Comparison of ENCODE assay signal across 9 cellular contexts in the genomic region with DNA sequence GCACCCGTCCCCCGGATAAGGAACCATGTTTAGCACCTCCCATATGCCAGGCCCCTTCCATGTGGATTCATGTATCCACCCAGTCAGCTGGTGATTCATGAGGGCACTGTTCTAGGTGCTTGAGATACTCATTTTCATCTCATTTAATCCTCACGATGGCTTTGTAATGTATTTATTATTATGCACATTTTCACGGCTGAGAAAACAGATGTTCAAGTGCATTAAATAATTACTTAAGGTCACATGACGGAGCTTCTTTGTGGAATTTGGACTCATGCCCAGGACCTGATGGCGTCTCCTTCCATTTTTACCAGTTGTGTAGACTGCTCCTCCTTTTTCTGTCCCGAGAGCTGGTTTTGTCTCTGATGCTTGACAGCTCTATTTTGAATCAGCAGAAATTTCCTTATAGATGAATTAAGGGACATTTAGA.
DNase-seq lines count a peak whose midpoint lies in the region; FAIRE-seq and TF ChIP-seq lines count a peak whose summit lies in the region.
"Had no signal": no experiment of that assay in that cellular context is flagged by ENCODE, and none has a peak within 500 bp of the region (broad histone marks: within the 10 kb centered on the region; RNA-seq: fewer than 3 reads in every experiment).

No MANE protein-coding gene starts in this region.

- peaks cover 63% of the 10 kb centered on the region for H3K36me3 Mint-ChIP-seq in MCF 10A (ENCODE audit: insufficient read depth, unreplicated experiment)

- peaks cover 4% of the 10 kb centered on the region for H4K20me1 ChIP-seq in mammary epithelial cell (ENCODE audit: insufficient read depth, low read length)

- H3K4me1 Mint-ChIP-seq in MCF 10A (ENCODE audit: insufficient read depth, unreplicated experiment): peaks cover 36% of the 10 kb centered on the region

- no TSS peak for BruUV-seq in MCF 10A (replicated peaks; lab: Mats Ljungman, UMichigan)
- BruUV-seq in mammary epithelial cell (replicated peaks; lab: Mats Ljungman, UMichigan): no TSS peak

- peak; percentile 33 for FAIRE-seq in kidney (lab: Jason Lieb, UNC)

- no peak overlapping the region for H3K4me2 ChIP-seq in mammary epithelial cell (ENCODE audit: insufficient read depth, low read depth, low read length)

- intact Hi-C loops in MCF 10A (cut with micrococcal nuclease): no loop called here
- intact Hi-C loops in mammary epithelial cell (cut with micrococcal nuclease): no loop called here
- intact Hi-C loops in ascending aorta (cut with DNase I): no loop called here
- intact Hi-C loops in kidney (cut with DNase I): no loop called here

- POLR2A ChIA-PET in MCF 10A (lab: Yijun Ruan, JAX): interaction anchor here (0.6 to 15.3 kb wide), 5 partner anchors 16 to 136 kb away, joined by 3 to 148 read pairs (median 3); a partner anchor contains a TSS

- CTCF ChIA-PET in MCF 10A (lab: Yijun Ruan, JAX): interaction anchor here (1.0 to 2.2 kb wide), 3 partner anchors 17 to 53 kb away, joined by 3 to 7 read pairs (median 5); no protein-coding TSS in a partner anchor
- CTCF ChIA-PET in mammary epithelial cell (lab: Charles Lee; ENCODE audit: low non-redundant PET): interaction anchor here (0.6 kb wide), 1 partner anchor 214 kb away, joined by 13 read pairs; no protein-coding TSS in a partner anchor

- dilution Hi-C loops in mammary epithelial cell (cut with HindIII; ENCODE audit: low sequenced_read_pairs): no loop called here

- no peaks in the 10 kb centered on the region for H3K9me3 ChIP-seq in mammary epithelial cell (replicated peaks; ENCODE audit: insufficient read depth, low read length)
- H3K9me3 ChIP-seq in ascending aorta: no peaks in the 10 kb centered on the region
- H3K9me3 ChIP-seq in kidney (ENCODE audit: control insufficient read depth in 1 of 2, low read length in 2 of 2): no peaks in the 10 kb centered on the region

- peak overlapping the region; percentile 79 for H3K27ac Mint-ChIP-seq in MCF 10A (ENCODE audit: low read depth, unreplicated experiment)

- DNase-seq in MCF 10A (ENCODE audit: unreplicated experiment) (peak; percentile 67), mammary epithelial cell (no peak), ascending aorta (ENCODE audit: low spot score in 2 of 2) (no peak), kidney (no peak), SKM-1 treated with dmso at 0.1 percent for 144 hours (lab: John Stamatoyannopoulos, UW; ENCODE audit: unreplicated experiment) (no peak)
- DNase-seq in stimulated activated CD4-positive, alpha-beta T cell treated with anti-CD3 and anti-CD28 coated beads, Interleukin-2, amount 100 ng/mL, for 24 hours: no peak
- DNase-seq in activated CD4-positive, alpha-beta T cell treated with anti-CD3 and anti-CD28 coated beads for 48 hours: no peak
- DNase-seq in stimulated activated CD8-positive, alpha-beta memory T cell treated with anti-CD3 and anti-CD28 coated beads, Interleukin-4, amount 100 ng/mL, for 48 hours: no peak
- DNase-seq: H7 had no signal

- H3K79me2 ChIP-seq in mammary epithelial cell (ENCODE audit: insufficient read depth, low read length): peaks cover 96% of the 10 kb centered on the region

- no peak overlapping the region for H2AFZ ChIP-seq in mammary epithelial cell (ENCODE audit: low read depth, low read length)

- in situ Hi-C loops in mammary epithelial cell (cut with MboI; ENCODE audit: low sequenced_read_pairs in 2 of 2): loop anchor here in 1 of 2 donors (25.0 kb wide), 1 partner anchor 139 kb away; a partner anchor contains a TSS

- H3K4me3 Mint-ChIP-seq in MCF 10A (ENCODE audit: unreplicated experiment): no peak overlapping the region

- H3K36me3 ChIP-seq in mammary epithelial cell (ENCODE audit: insufficient read depth, low read length) (peaks cover 11% of the 10 kb centered on the region), ascending aorta (peaks cover 5 to 7% of the 10 kb centered on the region in 2 donors), kidney (ENCODE audit: control insufficient read depth in 1 of 2, insufficient read depth in 2 of 2, low read length in 2 of 2) (no peaks in the 10 kb centered on the region)

- no peaks in the 10 kb centered on the region for H3K9me3 Mint-ChIP-seq in MCF 10A (ENCODE audit: unreplicated experiment)

- H3K27ac ChIP-seq in mammary epithelial cell (ENCODE audit: insufficient read depth, low read depth, low read length) (no peak overlapping the region), ascending aorta (peak overlapping the region; percentile 16 to 57), kidney (ENCODE audit: low read depth in 2 of 2, low read length in 2 of 2) (no peak overlapping the region)

- H3K27me3 Mint-ChIP-seq in MCF 10A (ENCODE audit: insufficient read depth, unreplicated experiment): no peaks in the 10 kb centered on the region

- WGBS in mammary epithelial cell (ENCODE audit: low coverage, missing lambda C conversion rate): 89% methylated on average over 7 of the region's 7 CpGs

- H3K27me3 ChIP-seq in mammary epithelial cell (ENCODE audit: insufficient read depth, low read length) (no peaks in the 10 kb centered on the region), ascending aorta (no peaks in the 10 kb centered on the region)

- H3K4me1 ChIP-seq in mammary epithelial cell (ENCODE audit: insufficient read depth, low read length) (peaks cover 24% of the 10 kb centered on the region), ascending aorta (peaks cover 5 to 52% of the 10 kb centered on the region in 2 donors), kidney (ENCODE audit: control insufficient read depth in 1 of 2, insufficient read depth in 1 of 2, low read depth in 1 of 2, low read length in 2 of 2) (peaks cover 27 to 29% of the 10 kb centered on the region in 2 donors)

- TF ChIP-seq CTCF in MCF 10A (IDR thresholded peaks at IDR 0.05; ENCODE audit: unreplicated experiment): no peak
- no peak for TF ChIP-seq CTCF in mammary epithelial cell (conservative IDR thresholded peaks at IDR 0.05 in 1 of 2, IDR thresholded peaks at IDR 0.05 in 1 of 2; ENCODE audit: extremely low read depth in 1 of 2, insufficient read depth in 1 of 2, low read depth in 1 of 2, low read length in 2 of 2)
- TF ChIP-seq CTCF in ascending aorta (IDR thresholded peaks at IDR 0.05): no peak
- TF ChIP-seq CTCF in kidney (IDR thresholded peaks at IDR 0.05; ENCODE audit: borderline replicate concordance, extremely low read depth, insufficient read depth): no peak

- no peak overlapping the region for H3K4me3 ChIP-seq in mammary epithelial cell (replicated peaks in 1 of 3; ENCODE audit: insufficient read depth in 1 of 3, low read depth in 2 of 3, low read length in 3 of 3)
- no peak overlapping the region for H3K4me3 ChIP-seq in ascending aorta
- H3K4me3 ChIP-seq in kidney (ENCODE audit: low read length in 2 of 2): no peak overlapping the region

- H3K9ac ChIP-seq in mammary epithelial cell (ENCODE audit: insufficient read depth, low read length): no peak overlapping the region
- no peak overlapping the region for H3K9ac ChIP-seq in kidney (ENCODE audit: low read length in 2 of 2)

Comparison
In these comparisons a context has a peak if more than half of its experiments do, and no peak if none do; other contexts are left out.
1. H3K27ac ChIP-seq: peak in ascending aorta (2 of 2); none in mammary epithelial cell (single experiment) and kidney (0 of 2).